Comparison of ENCODE assay signal across 10 cellular contexts in genomic region chr14:88258026-88258425, GRCh38.
DNase-seq lines count a peak whose midpoint lies in the region; ATAC-seq, FAIRE-seq and TF ChIP-seq lines count a peak whose summit lies in the region.
"Had no signal": no experiment of that assay in that cellular context is flagged by ENCODE, and none has a peak within 500 bp of the region (broad histone marks: within the 10 kb centered on the region; RNA-seq: fewer than 3 reads in every experiment).

No MANE protein-coding gene starts in this region.

- DNase-seq in NCI-H82 (lab: John Stamatoyannopoulos, UW) (peak; percentile 43), NCI-H82 treated with DMSO at 0.1 percent for 48 hours (lab: John Stamatoyannopoulos, UW; ENCODE audit: unreplicated experiment) (no peak), bronchial epithelial cell (ENCODE audit: low read depth) (peak; percentile 44), esophagus squamous epithelium (lab: John Stamatoyannopoulos, UW) (no peak), lower lobe of right lung (no peak), activated gamma-delta T cell (lab: John Stamatoyannopoulos, UW) (no peak)
- no peak for DNase-seq in stimulated activated naive CD8-positive, alpha-beta T cell treated with anti-CD3 and anti-CD28 coated beads, Interleukin-15, amount 100 ng/mL, for 72 hours
- DNase-seq: CD8-positive, alpha-beta memory T cell had no signal

- H3K4me1 Mint-ChIP-seq in stimulated activated naive CD8-positive, alpha-beta T cell treated with anti-CD3 and anti-CD28 coated beads, Interleukin-15, amount 100 ng/mL, for 72 hours, result no peaks in the 10 kb centered on the region
- H3K4me1 Mint-ChIP-seq: CD8-positive, alpha-beta memory T cell; IgD-negative memory B cell had no signal

- no peak for TF ChIP-seq CTCF in bronchial epithelial cell (IDR thresholded peaks at IDR 0.05; ENCODE audit: insufficient read depth, low read length, severe bottlenecking)
- no peak for TF ChIP-seq CTCF in esophagus squamous epithelium (IDR thresholded peaks at IDR 0.05)
- no peak for TF ChIP-seq CTCF in lower lobe of right lung (IDR thresholded peaks at IDR 0.05)

- no peaks in the 10 kb centered on the region for H3K27me3 ChIP-seq in bronchial epithelial cell (ENCODE audit: control insufficient read depth, insufficient read depth, low read length)
- peaks cover 0 to 23% (median 0%) of the 10 kb centered on the region in 4 donors for H3K27me3 ChIP-seq in esophagus squamous epithelium
- H3K27me3 ChIP-seq in lower lobe of right lung (ENCODE audit: low read depth), result no peaks in the 10 kb centered on the region

- H3K27ac ChIP-seq in esophagus squamous epithelium (peak overlapping the region in 3 of 4 donors; percentile 49 to 57 (median 53)), lower lobe of right lung (no peak overlapping the region)
- H3K27ac ChIP-seq: 22Rv1 had no signal

- H3K9me3 ChIP-seq in esophagus squamous epithelium, result no peaks in the 10 kb centered on the region
- H3K9me3 ChIP-seq in lower lobe of right lung, result no peaks in the 10 kb centered on the region

- peaks cover 19% of the 10 kb centered on the region for H3K27me3 Mint-ChIP-seq in stimulated activated naive CD8-positive, alpha-beta T cell treated with anti-CD3 and anti-CD28 coated beads, Interleukin-15, amount 100 ng/mL, for 72 hours

- intact Hi-C loops in esophagus squamous epithelium (cut with DNase I) (no loop called here), lower lobe of right lung (cut with DNase I) (no loop called here)

- FAIRE-seq in bronchial epithelial cell (lab: Jason Lieb, UNC), result no peak

- no peak overlapping the region for H3K27ac Mint-ChIP-seq in stimulated activated naive CD8-positive, alpha-beta T cell treated with anti-CD3 and anti-CD28 coated beads, Interleukin-15, amount 100 ng/mL, for 72 hours
- H3K27ac Mint-ChIP-seq: IgD-negative memory B cell had no signal

- no peak overlapping the region for H3K4me3 Mint-ChIP-seq in stimulated activated naive CD8-positive, alpha-beta T cell treated with anti-CD3 and anti-CD28 coated beads, Interleukin-15, amount 100 ng/mL, for 72 hours
- H3K4me3 Mint-ChIP-seq: CD8-positive, alpha-beta memory T cell; IgD-negative memory B cell had no signal

- H3K4me3 ChIP-seq in bronchial epithelial cell (ENCODE audit: low read depth, low read length) (no peak overlapping the region), esophagus squamous epithelium (no peak overlapping the region), lower lobe of right lung (no peak overlapping the region)

- no peak for ATAC-seq in stimulated activated naive CD8-positive, alpha-beta T cell treated with anti-CD3 and anti-CD28 coated beads, Interleukin-15, amount 100 ng/mL, for 72 hours
- ATAC-seq in lower lobe of right lung, result no peak

- H3K4me1 ChIP-seq in esophagus squamous epithelium (peaks cover 5 to 56% (median 6%) of the 10 kb centered on the region in 3 donors), lower lobe of right lung (no peaks in the 10 kb centered on the region)

- H3K36me3 ChIP-seq in bronchial epithelial cell (ENCODE audit: control insufficient read depth, insufficient read depth, low read length), result no peaks in the 10 kb centered on the region
- no peaks in the 10 kb centered on the region for H3K36me3 ChIP-seq in esophagus squamous epithelium
- no peaks in the 10 kb centered on the region for H3K36me3 ChIP-seq in lower lobe of right lung

- H3K9me3 Mint-ChIP-seq in stimulated activated naive CD8-positive, alpha-beta T cell treated with anti-CD3 and anti-CD28 coated beads, Interleukin-15, amount 100 ng/mL, for 72 hours, result no peaks in the 10 kb centered on the region
- H3K9me3 Mint-ChIP-seq: CD8-positive, alpha-beta memory T cell; IgD-negative memory B cell had no signal

- WGBS in esophagus squamous epithelium, 2 donors, result 46 to 60% methylated on average over 3 to 4 of the region's 4 CpGs

- TF ChIP-seq POLR2A in esophagus squamous epithelium (IDR thresholded peaks at IDR 0.05), result no peak

Comparison
In these comparisons a context has a peak if more than half of its experiments do, and no peak if none do; other contexts are left out.
1. DNase-seq: peak in NCI-H82 (single experiment) and bronchial epithelial cell (single experiment); none in NCI-H82 treated with DMSO at 0.1 percent for 48 hours (single experiment), esophagus squamous epithelium (single experiment), stimulated activated naive CD8-positive, alpha-beta T cell treated with anti-CD3 and anti-CD28 coated beads, Interleukin-15, amount 100 ng/mL, for 72 hours (0 of 2), lower lobe of right lung (single experiment) and activated gamma-delta T cell (single experiment).